16 cellular contexts compared by ENCODE assay signal in genomic region chrX:16528620-16529019, GRCh38.
DNase-seq lines count a peak whose midpoint lies in the region; ATAC-seq lines count a peak whose summit lies in the region.
"Had no signal": no experiment of that assay in that cellular context is flagged by ENCODE, and none has a peak within 500 bp of the region (broad histone marks: within the 10 kb centered on the region; RNA-seq: fewer than 3 reads in every experiment).

No MANE protein-coding gene starts in this region.

- H3K4me1 ChIP-seq in HAP-1, result no peaks in the 10 kb centered on the region
- H3K4me1 ChIP-seq: A549, parathyroid adenoma, spleen had no signal

- no peak overlapping the region for H3K4me3 ChIP-seq in HAP-1
- H3K4me3 ChIP-seq: A549, spleen had no signal

- peak; percentile 62 for DNase-seq in activated CD4-positive, alpha-beta T cell treated with anti-CD3 and anti-CD28 coated beads for 36 hours
- no peak for DNase-seq in activated CD4-positive, alpha-beta T cell treated with anti-CD3 and anti-CD28 coated beads, Interleukin-2, amount 50 U/mL, for 1 hour
- DNase-seq in activated CD8-positive, alpha-beta T cell treated with anti-CD3 and anti-CD28 coated beads, Interleukin-2, amount 10 ng/mL, durations not matched to agents 7 days and 5 days, result peak; percentile 60
- DNase-seq in central memory CD8-positive, alpha-beta T cell (ENCODE audit: low spot score in 2 of 2), result peak in 1 of 2 donors; percentile 8
- peak in 5 of 6 experiments; percentile 3 to 70 (median 66) for DNase-seq in stimulated activated naive CD4-positive, alpha-beta T cell (lab: John Stamatoyannopoulos, UW)
- DNase-seq in HAP-1 (ENCODE audit: low spot score in 2 of 2), result no peak
- no peak for DNase-seq in NCI-H1417 treated with DMSO at 0.1 percent for 48 hours (lab: John Stamatoyannopoulos, UW)
- no peak for DNase-seq in NCI-H2227 (lab: John Stamatoyannopoulos, UW; ENCODE audit: unreplicated experiment)
- DNase-seq: dermis blood vessel endothelial cell, GOT3, NCI-H1436, NCI-H510A, spleen had no signal

- H3K4me3 Mint-ChIP-seq in activated CD4-positive, alpha-beta T cell treated with anti-CD3 and anti-CD28 coated beads for 36 hours, result peak overlapping the region; percentile 16
- peak overlapping the region; percentile 24 for H3K4me3 Mint-ChIP-seq in activated CD8-positive, alpha-beta T cell treated with anti-CD3 and anti-CD28 coated beads, Interleukin-2, amount 10 ng/mL, durations not matched to agents 7 days and 5 days
- no peak overlapping the region for H3K4me3 Mint-ChIP-seq in central memory CD8-positive, alpha-beta T cell
- H3K4me3 Mint-ChIP-seq: IgD-negative memory B cell had no signal

- CTCF ChIA-PET in activated CD4-positive, alpha-beta T cell treated with anti-CD3 and anti-CD28 coated beads for 36 hours (lab: Charles Lee), result interaction anchor here (0.6 to 0.7 kb wide), 3 partner anchors 9 to 311 kb away, joined by 3 to 4 read pairs (median 3); no protein-coding TSS in a partner anchor
- CTCF ChIA-PET in activated CD8-positive, alpha-beta T cell treated with anti-CD3 and anti-CD28 coated beads, Interleukin-2, amount 10 ng/mL, durations not matched to agents 7 days and 5 days (lab: Charles Lee), result no interaction called here

- H3K36me3 Mint-ChIP-seq in activated CD4-positive, alpha-beta T cell treated with anti-CD3 and anti-CD28 coated beads for 36 hours (ENCODE audit: low read depth), result no peaks in the 10 kb centered on the region
- H3K36me3 Mint-ChIP-seq in activated CD8-positive, alpha-beta T cell treated with anti-CD3 and anti-CD28 coated beads, Interleukin-2, amount 10 ng/mL, durations not matched to agents 7 days and 5 days (ENCODE audit: low read depth), result peaks cover 16% of the 10 kb centered on the region
- H3K36me3 Mint-ChIP-seq in central memory CD8-positive, alpha-beta T cell (ENCODE audit: insufficient read depth), result peaks cover 1% of the 10 kb centered on the region

- no peaks in the 10 kb centered on the region for H3K27me3 Mint-ChIP-seq in activated CD4-positive, alpha-beta T cell treated with anti-CD3 and anti-CD28 coated beads for 36 hours
- no peaks in the 10 kb centered on the region for H3K27me3 Mint-ChIP-seq in activated CD8-positive, alpha-beta T cell treated with anti-CD3 and anti-CD28 coated beads, Interleukin-2, amount 10 ng/mL, durations not matched to agents 7 days and 5 days (ENCODE audit: low read depth)
- no peaks in the 10 kb centered on the region for H3K27me3 Mint-ChIP-seq in central memory CD8-positive, alpha-beta T cell
- H3K27me3 Mint-ChIP-seq: IgD-negative memory B cell had no signal

- H3K27ac Mint-ChIP-seq in activated CD4-positive, alpha-beta T cell treated with anti-CD3 and anti-CD28 coated beads for 36 hours, result peak overlapping the region; percentile 87
- peak overlapping the region; percentile 81 for H3K27ac Mint-ChIP-seq in activated CD8-positive, alpha-beta T cell treated with anti-CD3 and anti-CD28 coated beads, Interleukin-2, amount 10 ng/mL, durations not matched to agents 7 days and 5 days
- no peak overlapping the region for H3K27ac Mint-ChIP-seq in central memory CD8-positive, alpha-beta T cell (ENCODE audit: low read depth)
- H3K27ac Mint-ChIP-seq: IgD-negative memory B cell had no signal

- POLR2A ChIA-PET in activated CD4-positive, alpha-beta T cell treated with anti-CD3 and anti-CD28 coated beads for 36 hours (lab: Charles Lee), result no interaction called here
- POLR2A ChIA-PET in activated CD8-positive, alpha-beta T cell treated with anti-CD3 and anti-CD28 coated beads, Interleukin-2, amount 10 ng/mL, durations not matched to agents 7 days and 5 days (lab: Charles Lee), result no interaction called here

- peak; percentile 88 for ATAC-seq in activated CD4-positive, alpha-beta T cell treated with anti-CD3 and anti-CD28 coated beads for 36 hours
- ATAC-seq in activated CD8-positive, alpha-beta T cell treated with anti-CD3 and anti-CD28 coated beads, Interleukin-2, amount 10 ng/mL, durations not matched to agents 7 days and 5 days, result peak; percentile 73
- peak; percentile 68 for ATAC-seq in central memory CD8-positive, alpha-beta T cell (replicated peaks; ENCODE audit: extremely low read depth, poor library complexity, severe bottlenecking)
- ATAC-seq: A549 had no signal

- H3K9me3 ChIP-seq in HAP-1, result peaks cover 4% of the 10 kb centered on the region; the same call in 1 of the 2 replicates
- H3K9me3 ChIP-seq: A549 had no signal

- H3K27me3 ChIP-seq in HAP-1 (ENCODE audit: low read depth), result peaks cover 13% of the 10 kb centered on the region; the same call in 1 of the 2 replicates
- H3K27me3 ChIP-seq: spleen had no signal

- no peaks in the 10 kb centered on the region for H3K36me3 ChIP-seq in HAP-1 (replicated peaks)
- H3K36me3 ChIP-seq: spleen had no signal

- in situ Hi-C loops in HAP-1 (cut with MboI; ENCODE audit: low sequenced_read_pairs), result no loop called here

- intact Hi-C loops in activated CD4-positive, alpha-beta T cell treated with anti-CD3 and anti-CD28 coated beads for 36 hours (cut with DNase I, micrococcal nuclease), result loop anchor here (2.0 to 10.0 kb wide), 2 partner anchors 44 to 76 kb away; no protein-coding TSS in a partner anchor

- H3K4me1 Mint-ChIP-seq in activated CD4-positive, alpha-beta T cell treated with anti-CD3 and anti-CD28 coated beads for 36 hours, result peaks cover 29% of the 10 kb centered on the region
- H3K4me1 Mint-ChIP-seq in activated CD8-positive, alpha-beta T cell treated with anti-CD3 and anti-CD28 coated beads, Interleukin-2, amount 10 ng/mL, durations not matched to agents 7 days and 5 days (ENCODE audit: low read depth), result peaks cover 26% of the 10 kb centered on the region
- peaks cover 11% of the 10 kb centered on the region for H3K4me1 Mint-ChIP-seq in central memory CD8-positive, alpha-beta T cell

- H3K9me3 Mint-ChIP-seq in activated CD4-positive, alpha-beta T cell treated with anti-CD3 and anti-CD28 coated beads for 36 hours (ENCODE audit: low read depth), result peaks cover 11% of the 10 kb centered on the region
- H3K9me3 Mint-ChIP-seq in activated CD8-positive, alpha-beta T cell treated with anti-CD3 and anti-CD28 coated beads, Interleukin-2, amount 10 ng/mL, durations not matched to agents 7 days and 5 days (ENCODE audit: insufficient read depth), result peaks cover 7% of the 10 kb centered on the region
- H3K9me3 Mint-ChIP-seq in central memory CD8-positive, alpha-beta T cell, result no peaks in the 10 kb centered on the region

Comparison
In these comparisons a context has a peak if more than half of its experiments do, and no peak if none do; other contexts are left out.
1. DNase-seq: peak in activated CD4-positive, alpha-beta T cell treated with anti-CD3 and anti-CD28 coated beads for 36 hours (single experiment), activated CD8-positive, alpha-beta T cell treated with anti-CD3 and anti-CD28 coated beads, Interleukin-2, amount 10 ng/mL, durations not matched to agents 7 days and 5 days (single experiment) and stimulated activated naive CD4-positive, alpha-beta T cell (5 of 6); none in activated CD4-positive, alpha-beta T cell treated with anti-CD3 and anti-CD28 coated beads, Interleukin-2, amount 50 U/mL, for 1 hour (single experiment), HAP-1 (0 of 2), NCI-H1417 treated with DMSO at 0.1 percent for 48 hours (single experiment) and NCI-H2227 (single experiment).
2. Peak in every context shown above with its lines, with median percentiles within 50 percentile points of each other: ATAC-seq.